In genomic region chr11:119322921-119323531, GRCh38 we compare ENCODE assay signal across 24 cellular contexts. TPM values are rescaled to one million over a fixed set of nuclear protein-coding genes. Genes with fewer than 3 reads are reported as not detected.
DNase-seq lines count a peak whose midpoint lies in the region; ATAC-seq, FAIRE-seq and TF ChIP-seq lines count a peak whose summit lies in the region.
"Had no signal": no experiment of that assay in that cellular context is flagged by ENCODE, and none has a peak within 500 bp of the region (broad histone marks: within the 10 kb centered on the region; RNA-seq: fewer than 3 reads in every experiment).

No MANE protein-coding gene starts in this region.

- WGBS in heart left ventricle, 4 donors = 77 to 83% (median 80%) methylated on average over 19 to 20 of the region's 20 CpGs
- WGBS in GM12878 (ENCODE audit: insufficient coverage, insufficient replicate concordance, low lambda C conversion rate, missing lambda C conversion rate) = 78% methylated on average over 20 of the region's 20 CpGs
- WGBS in trophoblast cell (ENCODE audit: extremely low coverage, insufficient coverage, insufficient read length) = no CpG with 5 or more reads among the region's 20 CpGs

- RAD21 ChIA-PET in GM12878 (lab: Charles Lee; ENCODE audit: unreplicated experiment) = interaction anchor here (1.0 to 4.5 kb wide), 12 partner anchors 9 to 531 kb away, joined by 3 to 26 read pairs (median 5); partner anchors contain the start of genes C2CD2L, CBL and HMBS

- TF ChIP-seq CTCF in heart left ventricle (IDR thresholded peaks at IDR 0.05) = no peak
- no peak for TF ChIP-seq CTCF in GM12878 (IDR thresholded peaks at IDR 0.05 in 2 of 3, conservative IDR thresholded peaks at IDR 0.05 in 1 of 3; ENCODE audit: control insufficient read depth in 2 of 3, extremely low read depth in 1 of 3, insufficient read depth in 1 of 3, low read depth in 3 of 3, low read length in 3 of 3)
- TF ChIP-seq CTCF in uterus (IDR thresholded peaks at IDR 0.05) = no peak

- no TSS peak for BruUV-seq in GM12878 (replicated peaks; lab: Mats Ljungman, UMichigan)

- FAIRE-seq in GM12878 (lab: Jason Lieb, UNC) = no peak
- FAIRE-seq: A549, colon, RCC 7860 had no signal

- H3K9ac ChIP-seq in GM12878 (ENCODE audit: control insufficient read depth, insufficient read depth, low read length) (no peak overlapping the region), trophoblast cell (ENCODE audit: low read length) (no peak overlapping the region)

- H3K4me3 ChIP-seq in heart left ventricle (no peak overlapping the region), GM12878 (no peak overlapping the region), trophoblast cell (ENCODE audit: low read depth, low read length) (no peak overlapping the region), uterus (no peak overlapping the region)
- H3K4me3 ChIP-seq: cardiac muscle cell, SJCRH30 had no signal

- H3K9me3 ChIP-seq in heart left ventricle (no peaks in the 10 kb centered on the region), GM12878 (replicated peaks; ENCODE audit: control insufficient read depth, insufficient read depth, low read length) (no peaks in the 10 kb centered on the region), trophoblast cell (ENCODE audit: insufficient read depth, low read depth, low read length) (no peaks in the 10 kb centered on the region), uterus (no peaks in the 10 kb centered on the region)
- H3K9me3 ChIP-seq: A549, SJCRH30 had no signal

- in situ Hi-C loops in GM12878 (cut with MboI) = no loop called here

- TF ChIP-seq EP300 in GM12878 (IDR thresholded peaks at IDR 0.05; ENCODE audit: borderline replicate concordance in 1 of 2, control insufficient read depth in 1 of 2, low read depth in 2 of 2, low read length in 2 of 2) = no peak

- no peak overlapping the region for H4K12ac ChIP-seq in trophoblast cell (ENCODE audit: low read depth, low read length)

- no peak overlapping the region for H2BK5ac ChIP-seq in trophoblast cell (ENCODE audit: low read depth, low read length, poor library complexity)

- no peak overlapping the region for H4K8ac ChIP-seq in trophoblast cell (ENCODE audit: low read depth, low read length)

- H4K91ac ChIP-seq in trophoblast cell (ENCODE audit: low read depth, low read length) = no peak overlapping the region

- TF ChIP-seq POLR2A in heart left ventricle (IDR thresholded peaks at IDR 0.05) = no peak
- no peak for TF ChIP-seq POLR2A in GM12878 (IDR thresholded peaks at IDR 0.05; ENCODE audit: low read depth, low read length)
- no peak for TF ChIP-seq POLR2A in uterus (IDR thresholded peaks at IDR 0.05)

- peak overlapping the region; percentile 19; the same call in 1 of the 2 replicates for H2AFZ ChIP-seq in GM12878 (ENCODE audit: control insufficient read depth, low read depth, low read length)
- no peak overlapping the region for H2AFZ ChIP-seq in trophoblast cell (ENCODE audit: insufficient read depth, low read length, poor library complexity)

- SMC1A ChIA-PET in GM12878 (lab: Charles Lee; ENCODE audit: uncharacterized antibody, unreplicated experiment) = interaction anchor here (0.6 to 3.0 kb wide), 11 partner anchors 8 to 299 kb away, joined by 3 to 23 read pairs (median 3); partner anchors contain the start of genes CBL and VPS11

- peak overlapping the region; percentile 18 for H2BK12ac ChIP-seq in trophoblast cell (ENCODE audit: low read length)

- no peak overlapping the region for H2AK5ac ChIP-seq in trophoblast cell (ENCODE audit: low read length)

- no peak overlapping the region for H3K23ac ChIP-seq in trophoblast cell (ENCODE audit: low read length)

- H3K36me3 ChIP-seq in heart left ventricle (no peaks in the 10 kb centered on the region), GM12878 (ENCODE audit: control insufficient read depth in 2 of 2, insufficient read depth in 2 of 2, low read length in 1 of 2) (no peaks in the 10 kb centered on the region), trophoblast cell (ENCODE audit: control insufficient read depth in 1 of 2, insufficient read depth in 2 of 2, low read length in 2 of 2) (no peaks in the 10 kb centered on the region), uterus (no peaks in the 10 kb centered on the region)
- H3K36me3 ChIP-seq: cardiac muscle cell, SJCRH30 had no signal

- POLR2A ChIA-PET in GM12878 (lab: Charles Lee) = interaction anchor here (0.7 to 3.0 kb wide), 9 partner anchors 11 to 266 kb away, joined by 3 to 20 read pairs (median 4); partner anchors contain the start of genes C2CD2L, CBL and RNF26

- H3K4ac ChIP-seq in trophoblast cell (ENCODE audit: low read depth, low read length) = no peak overlapping the region

- ATAC-seq in heart left ventricle (no peak), left cardiac atrium (no peak), GM12878 (no peak), HG03460 (IDR thresholded peaks at IDR 0.05; ENCODE audit: unreplicated experiment) (no peak)
- ATAC-seq: activated CD8-positive, alpha-beta T cell treated with anti-CD3 and anti-CD28 coated beads, Interleukin-2, amount 10 ng/mL, durations not matched to agents 7 days and 5 days had no signal

- DNase-seq in heart left ventricle = no peak
- DNase-seq in left cardiac atrium = no peak
- DNase-seq in GM12878 (ENCODE audit: low read depth, low spot score) = no peak
- no peak for DNase-seq in trophoblast cell
- DNase-seq in uterus = peak in 1 of 2 donors; percentile 11
- DNase-seq in SIG-M5 (lab: John Stamatoyannopoulos, UW) = no peak
- no peak for DNase-seq in effector CD8-positive, alpha-beta T cell (lab: John Stamatoyannopoulos, UW)
- DNase-seq: NCI-H1417 treated with DMSO at 0.1 percent for 48 hours had no signal

- peaks cover 0 to 11% (median 0%) of the 10 kb centered on the region in 9 donors for H3K27me3 ChIP-seq in heart left ventricle
- no peaks in the 10 kb centered on the region; a peak in 1 of 4 replicates for H3K27me3 ChIP-seq in GM12878 (replicated peaks in 1 of 2; ENCODE audit: control insufficient read depth in 2 of 2, insufficient read depth in 2 of 2, low read length in 1 of 2)
- no peaks in the 10 kb centered on the region for H3K27me3 ChIP-seq in trophoblast cell (ENCODE audit: insufficient read depth, low read length)
- no peaks in the 10 kb centered on the region for H3K27me3 ChIP-seq in uterus
- H3K27me3 ChIP-seq: cardiac muscle cell, SJCRH30 had no signal

- H3K18ac ChIP-seq in trophoblast cell (ENCODE audit: low read length) = no peak overlapping the region

- peaks cover 33% of the 10 kb centered on the region for H3K79me1 ChIP-seq in trophoblast cell (ENCODE audit: low read length)

- intact Hi-C loops in heart left ventricle (cut with DNase I) (loop anchor here in 9 of 10 donors (2.0 to 10.0 kb wide), 4 partner anchors 116 to 121 kb away; partner anchors contain the start of gene CBL (in 8 of the 9)), left cardiac atrium (cut with DNase I) (loop anchor here (5.0 to 10.0 kb wide), 2 partner anchors 116 to 118 kb away; partner anchors contain the start of gene CBL (in 2 of the 2)), GM12878 (cut with micrococcal nuclease; ENCODE audit: unreplicated experiment) (loop anchor here (2.0 to 5.0 kb wide), 6 partner anchors 116 to 396 kb away; partner anchors contain the start of genes ABCG4, BCL9L, CBL and NLRX1), uterus (cut with DNase I; ENCODE audit: low total_unique reads) (loop anchor here (5.0 kb wide), 1 partner anchor 116 kb away; the partner anchor contains the start of gene CBL)

- H3K14ac ChIP-seq in trophoblast cell (ENCODE audit: low read length) = no peak overlapping the region

- TF ChIP-seq RAD21 in GM12878 (IDR thresholded peaks at IDR 0.05; ENCODE audit: insufficient read depth, low read depth, low read length) = no peak

- peaks cover 0 to 58% (median 42%) of the 10 kb centered on the region in 12 donors for H3K4me1 ChIP-seq in heart left ventricle
- H3K4me1 ChIP-seq in GM12878 (ENCODE audit: control insufficient read depth, insufficient read depth, low read length) = peaks cover 33% of the 10 kb centered on the region
- peaks cover 31 to 32% of the 10 kb centered on the region in 2 experiments for H3K4me1 ChIP-seq in trophoblast cell (ENCODE audit: control insufficient read depth in 1 of 2, insufficient read depth in 2 of 2, low read length in 2 of 2)
- H3K4me1 ChIP-seq in uterus = peaks cover 0 to 6% of the 10 kb centered on the region in 2 donors

- H3K4me2 ChIP-seq in GM12878 (ENCODE audit: control insufficient read depth, insufficient read depth) = no peak overlapping the region; the same call in 1 of the 2 replicates
- H3K4me2 ChIP-seq in trophoblast cell (ENCODE audit: low read length) = no peak overlapping the region

- CTCF ChIA-PET in GM12878 (lab: Yijun Ruan, JAX) = interaction anchor here (0.7 to 5.6 kb wide), 38 partner anchors 8 to 400 kb away, joined by 3 to 88 read pairs (median 8); partner anchors contain the start of genes C2CD2L, CBL, DPAGT1 and HMBS

- no peaks in the 10 kb centered on the region for H4K20me1 ChIP-seq in GM12878 (ENCODE audit: control insufficient read depth, insufficient read depth)

- H3K27ac ChIP-seq in heart left ventricle = peak overlapping the region in 10 of 12 donors; percentile 85 to 99 (median 92)
- no peak overlapping the region for H3K27ac ChIP-seq in GM12878 (ENCODE audit: control insufficient read depth, insufficient read depth)
- no peak overlapping the region for H3K27ac ChIP-seq in trophoblast cell (ENCODE audit: low read depth, low read length)
- peak overlapping the region; percentile 93 to 94 for H3K27ac ChIP-seq in uterus
- H3K27ac ChIP-seq: epithelial cell of prostate, SJCRH30 had no signal

- H2BK120ac ChIP-seq in trophoblast cell (ENCODE audit: insufficient read depth, low read length, poor library complexity) = no peak overlapping the region

- no peaks in the 10 kb centered on the region for H3K79me2 ChIP-seq in GM12878 (ENCODE audit: control insufficient read depth, insufficient read depth, low read length)
- H3K79me2 ChIP-seq in trophoblast cell (ENCODE audit: control insufficient read depth, insufficient read depth, low read length, poor library complexity) = peaks cover 4% of the 10 kb centered on the region

RNA-seq across cellular contexts. Expression of gene MCAM, which starts 6.1 kb away (rescaled TPM):
- total RNA-seq in heart left ventricle = 100 to 1,000 TPM in 6 of 9 donors, 10 to 100 TPM in 3; 46.7 to 380 (median 110) TPM
- polyA plus RNA-seq in heart left ventricle = 100 to 1,000 TPM in 1 of 2 donors, 10 to 100 TPM in 1; 31.9 to 108 TPM
- 100 to 1,000 TPM; 144 to 230 TPM for total RNA-seq in left cardiac atrium
- 68.2 and 76.0 TPM in 2 replicates for total RNA-seq in GM12878 (2013; cell fraction: nucleolus; rRNA removed)
- total RNA-seq in GM12878 (2014; rRNA removed) = 17.6 TPM in 2 replicates
- 10.0 TPM in 2 replicates for total RNA-seq in GM12878 (2014; rRNA removed; fragmentation: Illumina TruSeq; extraction: Trizol)
- 17.9 and 19.7 TPM in 2 replicates for total RNA-seq in GM12878 (2021)
- polyA plus RNA-seq in GM12878 (2011; ENCODE audit: low read depth) = 0.49 TPM
- polyA plus RNA-seq in GM12878 (2011; rRNA removed) = 2.5 and 4.1 TPM in 2 replicates
- polyA plus RNA-seq in GM12878 (2011; cell fraction: cytosol; rRNA removed) = 11.5 and 18.7 TPM in 2 replicates
- 6.6 and 8.2 TPM in 2 replicates for polyA plus RNA-seq in GM12878 (2011; cell fraction: nucleus; rRNA removed)
- polyA plus RNA-seq in GM12878 (2012) = 0.92 and 4.0 TPM in 2 replicates
- polyA plus RNA-seq in GM12878 (2014; fragmentation: Illumina TruSeq; extraction: Trizol) = 7.4 and 12.1 TPM in 2 replicates
- polyA plus RNA-seq in GM12878 (2014; fragmentation: Nextera tagmentation; extraction: Ambion mirVana) = 1 to 10 TPM; 3.1 to 4.5 TPM
- 13.2 and 16.5 TPM in 2 replicates for polyA plus RNA-seq in GM12878 (2014; rRNA removed)
- 1 to 10 TPM; 7.8 to 8.7 TPM for polyA plus RNA-seq in GM12878 (2016; fragmentation: Nextera tagmentation; extraction: Ambion mirVana)
- polyA minus RNA-seq in GM12878 (2011; rRNA and poly(A)+ RNA removed) = 3.9 and 6.9 TPM in 2 replicates
- 3.6 and 4.2 TPM in 2 replicates for polyA minus RNA-seq in GM12878 (2011; cell fraction: cytosol; rRNA and poly(A)+ RNA removed)
- 5.3 and 8.2 TPM in 2 replicates for polyA minus RNA-seq in GM12878 (2011; cell fraction: nucleus; rRNA and poly(A)+ RNA removed)
- polyA plus RNA-seq in trophoblast cell (2013) = 42.9 and 51.1 TPM in 2 replicates
- 100 to 1,000 TPM; 228 to 564 (median 354) TPM for total RNA-seq in uterus

RNA-seq across cellular contexts. Expression of gene RNF26, which starts 11.3 kb away (rescaled TPM):
- total RNA-seq in heart left ventricle (10 to 100 TPM in 8 of 9 donors, 1 to 10 TPM in 1; 8.1 to 22.4 (median 11.8) TPM), left cardiac atrium (10 to 100 TPM; 13.2 to 14.1 TPM), GM12878 (2014; rRNA removed) (3.7 and 5.3 TPM in 2 replicates), GM12878 (2014; rRNA removed; fragmentation: Illumina TruSeq; extraction: Trizol) (7.1 and 7.2 TPM in 2 replicates), GM12878 (2021) (29.9 and 31.1 TPM in 2 replicates), uterus (10 to 100 TPM in 1 of 4 donors, 1 to 10 TPM in 3; 3.3 to 23.1 (median 6.8) TPM)
- polyA plus RNA-seq in heart left ventricle (10 to 100 TPM in 1 of 2 donors, 1 to 10 TPM in 1; 6.2 to 17.6 TPM), GM12878 (2011; rRNA removed) (7.0 and 16.6 TPM in 2 replicates), GM12878 (2014; fragmentation: Illumina TruSeq; extraction: Trizol) (10.4 and 18.7 TPM in 2 replicates), GM12878 (2014; fragmentation: Nextera tagmentation; extraction: Ambion mirVana) (1 to 10 TPM; 2.8 to 4.2 TPM), GM12878 (2014; rRNA removed) (20.9 and 25.6 TPM in 2 replicates), GM12878 (2016; fragmentation: Nextera tagmentation; extraction: Ambion mirVana) (10 to 100 TPM; 52.2 to 54.5 TPM)
- 5.5 and 7.0 TPM in 2 replicates for total RNA-seq in GM12878 (2013; cell fraction: nucleolus; rRNA removed)
- 13.3 TPM for polyA plus RNA-seq in GM12878 (2011; ENCODE audit: low read depth)
- 31.3 and 35.6 TPM in 2 replicates for polyA plus RNA-seq in GM12878 (2011; cell fraction: cytosol; rRNA removed)
- 18.6 and 20.0 TPM in 2 replicates for polyA plus RNA-seq in GM12878 (2011; cell fraction: nucleus; rRNA removed)
- polyA plus RNA-seq in GM12878 (2012) = 19.1 and 19.4 TPM in 2 replicates
- polyA minus RNA-seq in GM12878 (2011; rRNA and poly(A)+ RNA removed) = 30.4 and 39.4 TPM in 2 replicates
- 19.4 and 20.5 TPM in 2 replicates for polyA minus RNA-seq in GM12878 (2011; cell fraction: cytosol; rRNA and poly(A)+ RNA removed)
- 19.0 and 24.8 TPM in 2 replicates for polyA minus RNA-seq in GM12878 (2011; cell fraction: nucleus; rRNA and poly(A)+ RNA removed)
- 40.9 and 41.2 TPM in 2 replicates for polyA plus RNA-seq in trophoblast cell (2013)

RNA-seq across cellular contexts. Expression of gene C1QTNF5, which starts 17.7 kb away (rescaled TPM):
- total RNA-seq in heart left ventricle (10 to 100 TPM; 12.9 to 47.1 (median 19.8) TPM), left cardiac atrium (10 to 100 TPM; 25.1 to 39.9 TPM), GM12878 (2014; rRNA removed) (not detected in 2 replicates), GM12878 (2014; rRNA removed; fragmentation: Illumina TruSeq; extraction: Trizol) (not detected in 2 replicates), GM12878 (2021) (not detected in 2 replicates), uterus (10 to 100 TPM in 3 of 4 donors, 1 to 10 TPM in 1; 6.5 to 40.2 (median 35.7) TPM)
- polyA plus RNA-seq in heart left ventricle (10 to 100 TPM; 20.0 to 23.9 TPM), GM12878 (2011; rRNA removed) (not detected in 2 replicates), GM12878 (2014; fragmentation: Illumina TruSeq; extraction: Trizol) (not detected in 2 replicates), GM12878 (2014; fragmentation: Nextera tagmentation; extraction: Ambion mirVana) (not detected), GM12878 (2014; rRNA removed) (not detected in 2 replicates), GM12878 (2016; fragmentation: Nextera tagmentation; extraction: Ambion mirVana) (not detected)
- not detected in 2 replicates for total RNA-seq in GM12878 (2013; cell fraction: nucleolus; rRNA removed)
- polyA plus RNA-seq in GM12878 (2011; ENCODE audit: low read depth) = not detected
- not detected in 2 replicates for polyA plus RNA-seq in GM12878 (2011; cell fraction: cytosol; rRNA removed)
- polyA plus RNA-seq in GM12878 (2011; cell fraction: nucleus; rRNA removed) = not detected in 2 replicates
- polyA plus RNA-seq in GM12878 (2012) = not detected in 2 replicates
- polyA minus RNA-seq in GM12878 (2011; rRNA and poly(A)+ RNA removed) = not detected in 2 replicates
- not detected in 2 replicates for polyA minus RNA-seq in GM12878 (2011; cell fraction: cytosol; rRNA and poly(A)+ RNA removed)
- not detected in 2 replicates for polyA minus RNA-seq in GM12878 (2011; cell fraction: nucleus; rRNA and poly(A)+ RNA removed)
- 1.3 and 1.8 TPM in 2 replicates for polyA plus RNA-seq in trophoblast cell (2013)
- total RNA-seq: activated CD8-positive, alpha-beta T cell treated with anti-CD3 and anti-CD28 coated beads, Interleukin-2, amount 10 ng/mL, durations not matched to agents 7 days and 5 days; activated naive CD8-positive, alpha-beta T cell treated with anti-CD3 and anti-CD28 coated beads, Interleukin-2, amount 10 ng/mL, durations not matched to agents 7 days and 5 days; CD8-positive, alpha-beta memory T cell had no signal
- polyA plus RNA-seq: A549; CD8-positive, alpha-beta memory T cell had no signal

RNA-seq across cellular contexts. Expression of gene MFRP, which starts 23.5 kb away (rescaled TPM):
- total RNA-seq in heart left ventricle (not detected), left cardiac atrium (not detected), GM12878 (2014; rRNA removed) (not detected in 2 replicates), GM12878 (2014; rRNA removed; fragmentation: Illumina TruSeq; extraction: Trizol) (not detected in 2 replicates), GM12878 (2021) (not detected in 2 replicates), uterus (under 1 TPM in 2 of 4 donors, not detected in 2; 0.07 to 0.26 TPM)
- polyA plus RNA-seq in heart left ventricle (under 1 TPM in 1 of 2 donors, not detected in 1; 0.04 TPM), GM12878 (2011; rRNA removed) (not detected in 2 replicates), GM12878 (2014; fragmentation: Illumina TruSeq; extraction: Trizol) (not detected in 2 replicates), GM12878 (2014; fragmentation: Nextera tagmentation; extraction: Ambion mirVana) (not detected), GM12878 (2014; rRNA removed) (not detected in 2 replicates), GM12878 (2016; fragmentation: Nextera tagmentation; extraction: Ambion mirVana) (not detected)
- total RNA-seq in GM12878 (2013; cell fraction: nucleolus; rRNA removed) = not detected in 2 replicates
- polyA plus RNA-seq in GM12878 (2011; ENCODE audit: low read depth) = not detected
- not detected in 2 replicates for polyA plus RNA-seq in GM12878 (2011; cell fraction: cytosol; rRNA removed)
- not detected in 2 replicates for polyA plus RNA-seq in GM12878 (2011; cell fraction: nucleus; rRNA removed)
- polyA plus RNA-seq in GM12878 (2012) = not detected in 2 replicates
- polyA minus RNA-seq in GM12878 (2011; rRNA and poly(A)+ RNA removed) = not detected in 2 replicates
- not detected in 2 replicates for polyA minus RNA-seq in GM12878 (2011; cell fraction: cytosol; rRNA and poly(A)+ RNA removed)
- polyA minus RNA-seq in GM12878 (2011; cell fraction: nucleus; rRNA and poly(A)+ RNA removed) = not detected in 2 replicates
- not detected in 2 replicates for polyA plus RNA-seq in trophoblast cell (2013)
- total RNA-seq: activated CD8-positive, alpha-beta T cell treated with anti-CD3 and anti-CD28 coated beads, Interleukin-2, amount 10 ng/mL, durations not matched to agents 7 days and 5 days; activated naive CD8-positive, alpha-beta T cell treated with anti-CD3 and anti-CD28 coated beads, Interleukin-2, amount 10 ng/mL, durations not matched to agents 7 days and 5 days; aorta; cardiac muscle cell; CD8-positive, alpha-beta memory T cell; H9; lower leg skin; omental fat pad; pulmonary artery endothelial cell; SJCRH30; ureter had no signal
- polyA plus RNA-seq: A549; aorta; cardiac muscle cell; CD8-positive, alpha-beta memory T cell had no signal

RNA-seq across cellular contexts. Expression of gene USP2, which starts 58.5 kb away (rescaled TPM):
- total RNA-seq in heart left ventricle (100 to 1,000 TPM in 7 of 9 donors, 10 to 100 TPM in 2; 53.7 to 138 (median 108) TPM), left cardiac atrium (10 to 100 TPM; 65.8 to 68.8 TPM), GM12878 (2014; rRNA removed) (not detected in 2 replicates), GM12878 (2014; rRNA removed; fragmentation: Illumina TruSeq; extraction: Trizol) (not detected in 2 replicates), GM12878 (2021) (0.13 TPM in 1 of 2 replicates, not detected in the other), uterus (10 to 100 TPM in 1 of 4 donors, 1 to 10 TPM in 1, under 1 TPM in 1, not detected in 1; 0.29 to 28.2 (median 2.1) TPM)
- polyA plus RNA-seq in heart left ventricle (10 to 100 TPM; 62.3 to 79.9 TPM), GM12878 (2011; rRNA removed) (0.04 TPM in 1 of 2 replicates, not detected in the other), GM12878 (2014; fragmentation: Illumina TruSeq; extraction: Trizol) (0.09 TPM in 1 of 2 replicates, not detected in the other), GM12878 (2014; fragmentation: Nextera tagmentation; extraction: Ambion mirVana) (under 1 TPM in 1 of 2 experiments, not detected in 1; 0.04 TPM), GM12878 (2014; rRNA removed) (0.03 TPM in 2 replicates), GM12878 (2016; fragmentation: Nextera tagmentation; extraction: Ambion mirVana) (under 1 TPM in 1 of 2 experiments, not detected in 1; 0.11 TPM)
- 0.69 TPM in 1 of 2 replicates, not detected in the other for total RNA-seq in GM12878 (2013; cell fraction: nucleolus; rRNA removed)
- not detected for polyA plus RNA-seq in GM12878 (2011; ENCODE audit: low read depth)
- 0.12 and 0.17 TPM in 2 replicates for polyA plus RNA-seq in GM12878 (2011; cell fraction: cytosol; rRNA removed)
- polyA plus RNA-seq in GM12878 (2011; cell fraction: nucleus; rRNA removed) = 0.06 and 0.07 TPM in 2 replicates
- 0.03 and 0.07 TPM in 2 replicates for polyA plus RNA-seq in GM12878 (2012)
- 0.93 TPM in 1 of 2 replicates, not detected in the other for polyA minus RNA-seq in GM12878 (2011; rRNA and poly(A)+ RNA removed)
- 0.62 TPM in 1 of 2 replicates, not detected in the other for polyA minus RNA-seq in GM12878 (2011; cell fraction: cytosol; rRNA and poly(A)+ RNA removed)
- polyA minus RNA-seq in GM12878 (2011; cell fraction: nucleus; rRNA and poly(A)+ RNA removed) = 0.19 TPM in 1 of 2 replicates, not detected in the other
- 3.2 and 3.3 TPM in 2 replicates for polyA plus RNA-seq in trophoblast cell (2013)
- polyA plus RNA-seq: CD8-positive, alpha-beta memory T cell had no signal

Comparison
In these comparisons a context has a peak if more than half of its experiments do, and no peak if none do; other contexts are left out.
1. H3K27ac ChIP-seq: peak in heart left ventricle (10 of 12) and uterus (2 of 2); none in GM12878 (single experiment) and trophoblast cell (single experiment).
2. RNA of gene C1QTNF5, which starts 17.7 kb away (total RNA-seq): 25.1 to 39.9 TPM in left cardiac atrium, 6.5 to 40.2 TPM in uterus and 12.9 to 47.1 TPM in heart left ventricle; not detected in GM12878; every median in the first group is over 4 times any median in the second.